In genomic region chr17:79801156-79802038, GRCh38 we compare ENCODE assay signal across 1 cellular context.
TF ChIP-seq lines count a peak whose summit lies in the region.

No MANE protein-coding gene starts in this region.

TF ChIP-seq in HEK293, 187 proteins besides CTCF, POLR2A, EP300 and RAD21 (continued from another document):
- no peak for TF ChIP-seq ZFP69B (tag by site-specific recombination; IDR thresholded peaks at IDR 0.05)
- peak; percentile 91 for TF ChIP-seq KLF1 (tag by site-specific recombination; IDR thresholded peaks at IDR 0.05)
- TF ChIP-seq ZNF23 (tag by site-specific recombination; IDR thresholded peaks at IDR 0.05; ENCODE audit: borderline replicate concordance), result no peak
- no peak for TF ChIP-seq PRDM6 (tag by site-specific recombination; IDR thresholded peaks at IDR 0.05)
- TF ChIP-seq ZFHX2 (tag by site-specific recombination; conservative IDR thresholded peaks at IDR 0.05), result peak; percentile 63
- TF ChIP-seq ZNF558 (tag by site-specific recombination; IDR thresholded peaks at IDR 0.05), result no peak
- TF ChIP-seq KLF16 (tag by site-specific recombination; IDR thresholded peaks at IDR 0.05), result 0 out of 2 replicates have a peak, but pooled peaks have one; percentile 25
- TF ChIP-seq ZNF514 (tag by site-specific recombination; IDR thresholded peaks at IDR 0.05), result no peak
- TF ChIP-seq PATZ1 (tag by site-specific recombination; IDR thresholded peaks at IDR 0.05), result 0 out of 2 replicates have a peak, but pooled peaks have one; percentile 36
- no peak for TF ChIP-seq ZNF146 (tag by site-specific recombination; IDR thresholded peaks at IDR 0.05)
- no peak for TF ChIP-seq ZNF521 (tag by site-specific recombination; IDR thresholded peaks at IDR 0.05)
- no peak for TF ChIP-seq ZNF704 (tag by site-specific recombination; IDR thresholded peaks at IDR 0.05)
- TF ChIP-seq ZBTB20 (tag by site-specific recombination; IDR thresholded peaks at IDR 0.05), result peak; percentile 40; the same call in 1 of the 2 replicates
- TF ChIP-seq SP7 (tag by site-specific recombination; IDR thresholded peaks at IDR 0.05), result peak; percentile 69
